11 cellular contexts compared by ENCODE assay signal in genomic region chr4:73520821-73521220, GRCh38. TPM values are rescaled to one million over a fixed set of nuclear protein-coding genes. Genes with fewer than 3 reads are reported as not detected.
DNase-seq lines count a peak whose midpoint lies in the region; ATAC-seq, FAIRE-seq and TF ChIP-seq lines count a peak whose summit lies in the region.
"Had no signal": no experiment of that assay in that cellular context is flagged by ENCODE, and none has a peak within 500 bp of the region (broad histone marks: within the 10 kb centered on the region; RNA-seq: fewer than 3 reads in every experiment).

No MANE protein-coding gene starts in this region.

- TF ChIP-seq POLR2A in HepG2 (IDR thresholded peaks at IDR 0.05; ENCODE audit: insufficient read depth in 1 of 2, low read depth in 2 of 2, low read length in 2 of 2) = no peak

- H3K79me2 ChIP-seq in HepG2 (ENCODE audit: insufficient read depth, low read length) = no peaks in the 10 kb centered on the region

- peak; percentile 71 for DNase-seq in DMS153 treated with DMSO at 0.1 percent for 48 hours (lab: John Stamatoyannopoulos, UW; ENCODE audit: unreplicated experiment)
- peak; percentile 6 for DNase-seq in HS-5 (ENCODE audit: low read depth)
- DNase-seq in WTC11 (ENCODE audit: low spot score) = peak; percentile 30
- DNase-seq in iPS-NIHi7 (ENCODE audit: extremely low spot score) = peak; percentile 43
- DNase-seq in DMS 273 treated with DMSO at 0.1 percent for 48 hours (lab: John Stamatoyannopoulos, UW) = no peak
- no peak for DNase-seq in naive thymus-derived CD8-positive, alpha-beta T cell
- DNase-seq in HepG2 (ENCODE audit: low spot score) = no peak
- DNase-seq: Caco-2, occipital lobe had no signal

- no TSS peak for BruUV-seq in HepG2 (replicated peaks; lab: Mats Ljungman, UMichigan)

- peaks cover 26% of the 10 kb centered on the region for H3K36me3 Mint-ChIP-seq in WTC11
- H3K36me3 Mint-ChIP-seq in naive thymus-derived CD8-positive, alpha-beta T cell = no peaks in the 10 kb centered on the region

- no peak overlapping the region for H3K27ac ChIP-seq in HepG2 (ENCODE audit: extremely low read length, insufficient read depth, low read length)

- intact Hi-C loops in HepG2 (cut with micrococcal nuclease; ENCODE audit: unreplicated experiment) = loop anchor here (5.0 kb wide), 1 partner anchor 131 kb away; no protein-coding TSS in a partner anchor

- ATAC-seq in WTC11 = peak; percentile 88
- ATAC-seq in HG03571 (IDR thresholded peaks at IDR 0.05; ENCODE audit: unreplicated experiment) = no peak
- no peak for ATAC-seq in naive thymus-derived CD8-positive, alpha-beta T cell
- no peak for ATAC-seq in HepG2

- FAIRE-seq in HepG2 (lab: Jason Lieb, UNC) = no peak

- POLR2A ChIA-PET in WTC11 (lab: Charles Lee) (no interaction called here), HepG2 (lab: Yijun Ruan, JAX) (no interaction called here)
- POLR2A ChIA-PET in naive thymus-derived CD8-positive, alpha-beta T cell (lab: Charles Lee) = no interaction called here

- peaks cover 10% of the 10 kb centered on the region for H3K4me1 ChIP-seq in HepG2 (ENCODE audit: insufficient read depth, low read length)
- H3K4me1 ChIP-seq: Caco-2 had no signal

- peaks cover 0 to 2% of the 10 kb centered on the region in 2 experiments; a peak in 1 of 5 replicates for H3K27me3 ChIP-seq in HepG2 (ENCODE audit: control insufficient read depth in 1 of 2, insufficient read depth in 2 of 2, low read length in 2 of 2)

- peaks cover 43% of the 10 kb centered on the region for H3K9me3 Mint-ChIP-seq in WTC11
- H3K9me3 Mint-ChIP-seq in naive thymus-derived CD8-positive, alpha-beta T cell = no peaks in the 10 kb centered on the region

- H3K4me2 ChIP-seq in HepG2 (ENCODE audit: low read depth, low read length) = no peak overlapping the region

- no peak for TF ChIP-seq CTCF in WTC11 (IDR thresholded peaks at IDR 0.05)
- no peak for TF ChIP-seq CTCF in HepG2 (CRISPR knock-in tag; IDR thresholded peaks at IDR 0.05)

- no peak overlapping the region for H3K9ac ChIP-seq in HepG2 (ENCODE audit: insufficient read depth, low read depth, low read length)

- H3K27me3 Mint-ChIP-seq in WTC11 (ENCODE audit: low read depth) = no peaks in the 10 kb centered on the region
- peaks cover 4 to 18% (median 6%) of the 10 kb centered on the region in 5 donors for H3K27me3 Mint-ChIP-seq in naive thymus-derived CD8-positive, alpha-beta T cell

- no peaks in the 10 kb centered on the region for H4K20me1 ChIP-seq in HepG2 (ENCODE audit: insufficient read depth, low read length)

- H3K27ac Mint-ChIP-seq in WTC11 = peak overlapping the region; percentile 28; the same call in 1 of the 2 replicates
- no peak overlapping the region for H3K27ac Mint-ChIP-seq in naive thymus-derived CD8-positive, alpha-beta T cell

- H3K4me3 ChIP-seq in HepG2 (replicated peaks in 1 of 3; ENCODE audit: insufficient read depth in 1 of 3, low read depth in 2 of 3, low read length in 3 of 3) = no peak overlapping the region

- TF ChIP-seq EP300 in HepG2 (IDR thresholded peaks at IDR 0.05; ENCODE audit: low read depth in 2 of 2, low read length in 2 of 2) (no peak), HepG2 (CRISPR knock-in tag; IDR thresholded peaks at IDR 0.05; ENCODE audit: borderline replicate concordance) (no peak)

- H3K4me1 Mint-ChIP-seq in WTC11 = peaks cover 21% of the 10 kb centered on the region
- H3K4me1 Mint-ChIP-seq in naive thymus-derived CD8-positive, alpha-beta T cell = no peaks in the 10 kb centered on the region

- H3K4me3 Mint-ChIP-seq in WTC11 = no peak overlapping the region
- no peak overlapping the region for H3K4me3 Mint-ChIP-seq in naive thymus-derived CD8-positive, alpha-beta T cell

- no peak for TF ChIP-seq RAD21 in HepG2 (CRISPR knock-in tag; IDR thresholded peaks at IDR 0.05)

- no peak overlapping the region for H2AFZ ChIP-seq in HepG2 (ENCODE audit: low read length)

- CTCF ChIA-PET in WTC11 (lab: Charles Lee) (interaction anchor here (0.9 to 3.3 kb wide), 5 partner anchors 53 to 344 kb away, joined by 3 to 18 read pairs (median 6); no protein-coding TSS in a partner anchor), HepG2 (lab: Yijun Ruan, JAX; ENCODE audit: low intra/inter-chr PET ratio, low total read pairs) (no interaction called here)

- no peaks in the 10 kb centered on the region for H3K36me3 ChIP-seq in HepG2 (replicated peaks in 1 of 2; ENCODE audit: control insufficient read depth in 1 of 2, insufficient read depth in 2 of 2, low read length in 2 of 2)

- WGBS in HepG2 (ENCODE audit: low lambda C conversion rate) = 59% methylated on average over 4 of the region's 4 CpGs

- in situ Hi-C loops in HepG2 (cut with HindIII; ENCODE audit: extremely low pct_ligation_motif_present, low pct_unique_long_range_greater_than_20kb) = no loop called here

- H3K9me3 ChIP-seq in HepG2 (ENCODE audit: low read length) = no peaks in the 10 kb centered on the region
- H3K9me3 ChIP-seq: Caco-2 had no signal

TF ChIP-seq in WTC11, 78 proteins besides CTCF, POLR2A, EP300 and RAD21:
- peak; percentile 96 for TF ChIP-seq NFE2L1 (CRISPR knock-in tag; IDR thresholded peaks at IDR 0.05)
- no peak for TF ChIP-seq MXD4 (CRISPR knock-in tag; IDR thresholded peaks at IDR 0.05; ENCODE audit: borderline replicate concordance)

TF ChIP-seq in HepG2, 621 proteins besides CTCF, POLR2A, EP300 and RAD21:
- TF ChIP-seq TMF1 (CRISPR knock-in tag; IDR thresholded peaks at IDR 0.05; ENCODE audit: low read depth) = no peak
TF ChIP-seq in HepG2: peak in this region for 0.

RNA-seq across cellular contexts. Expression of gene AFM, which starts 39.3 kb away (rescaled TPM):
- total RNA-seq in WTC11 (2021) (not detected in 3 replicates), HepG2 (2016; rRNA removed; fragmentation: Illumina TruSeq; extraction: Trizol) (0.79 and 1.8 TPM in 2 replicates)
- not detected for total RNA-seq in naive thymus-derived CD8-positive, alpha-beta T cell
- polyA plus RNA-seq in naive thymus-derived CD8-positive, alpha-beta T cell = not detected
- total RNA-seq in HepG2 (2016; cell fraction: cytosol; rRNA removed; fragmentation: Illumina TruSeq; extraction: Trizol; ENCODE audit: low read depth) = 0.18 and 0.30 TPM in 2 replicates
- 0.67 and 1.9 TPM in 2 replicates for total RNA-seq in HepG2 (2016; cell fraction: insoluble cytoplasmic fraction; rRNA removed; fragmentation: Illumina TruSeq; extraction: Trizol)
- 0.31 and 0.34 TPM in 2 replicates for total RNA-seq in HepG2 (2016; cell fraction: membrane; rRNA removed; fragmentation: Illumina TruSeq; extraction: Trizol)
- total RNA-seq in HepG2 (2016; cell fraction: nucleus; rRNA removed; fragmentation: Illumina TruSeq; extraction: Trizol) = 4.4 and 4.6 TPM in 2 replicates
- 0.13 TPM in 2 replicates for polyA plus RNA-seq in HepG2 (2011; rRNA removed)
- 0.08 TPM in 1 of 2 replicates, not detected in the other for polyA plus RNA-seq in HepG2 (2011; cell fraction: cytosol; rRNA removed)
- 0.09 and 0.21 TPM in 2 replicates for polyA plus RNA-seq in HepG2 (2011; cell fraction: nucleus; rRNA removed)
- polyA plus RNA-seq in HepG2 (2012) = 0.15 and 0.17 TPM in 2 replicates
- 0.18 and 0.36 TPM in 2 replicates for polyA plus RNA-seq in HepG2 (2016; cell fraction: cytosol; fragmentation: Illumina TruSeq; extraction: Trizol; ENCODE audit: low read depth)
- polyA plus RNA-seq in HepG2 (2016; cell fraction: insoluble cytoplasmic fraction; fragmentation: Illumina TruSeq; extraction: Trizol; ENCODE audit: low read depth) = 0.75 and 1.1 TPM in 2 replicates
- 0.37 and 0.42 TPM in 2 replicates for polyA plus RNA-seq in HepG2 (2016; cell fraction: membrane; fragmentation: Illumina TruSeq; extraction: Trizol; ENCODE audit: low read depth)
- polyA plus RNA-seq in HepG2 (2016; cell fraction: nucleus; fragmentation: Illumina TruSeq; extraction: Trizol; ENCODE audit: insufficient read depth, low read depth) = 7.2 and 7.4 TPM in 2 replicates
- not detected in 2 replicates for polyA minus RNA-seq in HepG2 (2011; rRNA and poly(A)+ RNA removed; ENCODE audit: low replicate concordance)
- not detected in 2 replicates for polyA minus RNA-seq in HepG2 (2011; cell fraction: cytosol; rRNA and poly(A)+ RNA removed)
- 0.13 and 0.25 TPM in 2 replicates for polyA minus RNA-seq in HepG2 (2011; cell fraction: nucleus; rRNA and poly(A)+ RNA removed)
- total RNA-seq: activated CD8-positive, alpha-beta memory T cell treated with anti-CD3 and anti-CD28 coated beads for 36 hours; occipital lobe had no signal

Comparison
In these comparisons a context has a peak if more than half of its experiments do, and no peak if none do; other contexts are left out.
1. DNase-seq: peak in DMS153 treated with DMSO at 0.1 percent for 48 hours (single experiment), HS-5 (single experiment), WTC11 (single experiment) and iPS-NIHi7 (single experiment); none in DMS 273 treated with DMSO at 0.1 percent for 48 hours (single experiment), naive thymus-derived CD8-positive, alpha-beta T cell (0 of 10) and HepG2 (single experiment).